ENCODE assay signal across 24 cellular contexts in the genomic region with DNA sequence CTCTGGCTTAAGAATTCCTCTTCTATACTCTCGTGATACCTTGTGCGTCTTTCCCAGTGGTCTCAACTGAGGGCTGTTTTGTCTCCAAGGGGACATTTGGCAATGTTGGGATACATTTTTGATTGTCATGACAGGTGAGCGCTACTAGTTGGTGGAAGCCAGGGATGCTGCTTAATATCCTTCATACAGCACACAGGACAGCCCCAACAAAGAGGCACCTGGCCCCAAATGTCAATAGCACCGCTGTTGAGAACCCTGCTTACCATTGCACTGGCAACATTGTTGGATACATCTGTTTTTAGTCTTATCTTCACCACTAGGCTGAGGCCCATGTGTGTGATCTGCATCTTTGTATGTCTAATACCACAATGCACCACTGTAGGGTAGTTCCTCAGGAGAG.
DNase-seq lines count a peak whose midpoint lies in the region; ATAC-seq, FAIRE-seq and TF ChIP-seq lines count a peak whose summit lies in the region.
"Had no signal": no experiment of that assay in that cellular context is flagged by ENCODE, and none has a peak within 500 bp of the region (broad histone marks: within the 10 kb centered on the region; RNA-seq: fewer than 3 reads in every experiment).

No MANE protein-coding gene starts in this region.

- H3K4me2 ChIP-seq in HepG2 (ENCODE audit: low read depth, low read length), result no peak overlapping the region
- H3K4me2 ChIP-seq: BLaER1 treated with 17β-estradiol and CSF1 and Interleukin-3, amounts not matched to agents 10 nM and 100 nM; KMS-11; SK-N-SH had no signal

- no TSS peak for BruUV-seq in HepG2 (replicated peaks; lab: Mats Ljungman, UMichigan)

- in situ Hi-C loops in HepG2 (cut with HindIII; ENCODE audit: extremely low pct_ligation_motif_present, low pct_unique_long_range_greater_than_20kb), result no loop called here

- FAIRE-seq in HepG2 (lab: Jason Lieb, UNC), result no peak
- FAIRE-seq: G401.6, H54, HTR-8/SVneo had no signal

- no peak overlapping the region for H3K9ac ChIP-seq in HepG2 (ENCODE audit: insufficient read depth, low read depth, low read length)
- H3K9ac ChIP-seq: BLaER1 treated with 17β-estradiol and CSF1 and Interleukin-3, amounts not matched to agents 10 nM and 100 nM; KMS-11; SK-N-SH had no signal

- TF ChIP-seq EP300 in HepG2 (IDR thresholded peaks at IDR 0.05; ENCODE audit: low read depth in 2 of 2, low read length in 2 of 2) (no peak), HepG2 (CRISPR knock-in tag; IDR thresholded peaks at IDR 0.05; ENCODE audit: borderline replicate concordance) (no peak)

- POLR2A ChIA-PET in HepG2 (lab: Yijun Ruan, JAX), result no interaction called here

- H3K79me2 ChIP-seq in HepG2 (ENCODE audit: insufficient read depth, low read length), result no peaks in the 10 kb centered on the region

- peak overlapping the region; percentile 12 for H3K27ac ChIP-seq in left ventricle myocardium inferior (replicated peaks)
- H3K27ac ChIP-seq in mesodermal cell (ENCODE audit: low read depth, low read length, severe bottlenecking), result peak overlapping the region; percentile 36
- no peak overlapping the region for H3K27ac ChIP-seq in HepG2 (ENCODE audit: extremely low read length, insufficient read depth, low read length)
- H3K27ac ChIP-seq: BLaER1 treated with 17β-estradiol and CSF1 and Interleukin-3, amounts not matched to agents 10 nM and 100 nM; KMS-11; RWPE1 had no signal

- H3K36me3 ChIP-seq in left ventricle myocardium inferior (no peaks in the 10 kb centered on the region), mesodermal cell (ENCODE audit: control insufficient read depth, insufficient read depth, low read length) (peaks cover 7% of the 10 kb centered on the region), HepG2 (replicated peaks in 1 of 2; ENCODE audit: control insufficient read depth in 1 of 2, insufficient read depth in 2 of 2, low read length in 2 of 2) (no peaks in the 10 kb centered on the region)
- H3K36me3 ChIP-seq: BLaER1 treated with 17β-estradiol and CSF1 and Interleukin-3, amounts not matched to agents 10 nM and 100 nM had no signal

- no peak for ATAC-seq in Right ventricle myocardium inferior
- no peak for ATAC-seq in HepG2
- ATAC-seq in HG02798 (IDR thresholded peaks at IDR 0.05; ENCODE audit: poor library complexity, unreplicated experiment), result no peak
- ATAC-seq in GM21786 (IDR thresholded peaks at IDR 0.05; ENCODE audit: unreplicated experiment), result no peak

- no peak for TF ChIP-seq POLR2A in HepG2 (IDR thresholded peaks at IDR 0.05; ENCODE audit: insufficient read depth in 1 of 2, low read depth in 2 of 2, low read length in 2 of 2)

- peaks cover 76% of the 10 kb centered on the region for H3K4me1 ChIP-seq in left ventricle myocardium inferior
- H3K4me1 ChIP-seq in mesodermal cell (ENCODE audit: control insufficient read depth, insufficient read depth, low read length, poor library complexity, severe bottlenecking), result peaks cover 17% of the 10 kb centered on the region
- H3K4me1 ChIP-seq in HepG2 (ENCODE audit: insufficient read depth, low read length), result peaks cover 15% of the 10 kb centered on the region
- H3K4me1 ChIP-seq: BLaER1 treated with 17β-estradiol and CSF1 and Interleukin-3, amounts not matched to agents 10 nM and 100 nM had no signal

- H3K27me3 ChIP-seq in left ventricle myocardium inferior (ENCODE audit: low read depth) (no peaks in the 10 kb centered on the region), HepG2 (ENCODE audit: control insufficient read depth in 1 of 2, insufficient read depth in 2 of 2, low read length in 2 of 2) (no peaks in the 10 kb centered on the region)
- H3K27me3 ChIP-seq: BLaER1 treated with 17β-estradiol and CSF1 and Interleukin-3, amounts not matched to agents 10 nM and 100 nM had no signal

- DNase-seq in left ventricle myocardium inferior (no peak), Right ventricle myocardium inferior (ENCODE audit: missing footprints) (no peak), OCI-M1 (lab: John Stamatoyannopoulos, UW) (peak; percentile 22), HepG2 (ENCODE audit: low spot score) (no peak), amniotic stem cell (lab: John Stamatoyannopoulos, UW) (no peak)
- DNase-seq: CD4-positive, alpha-beta memory T cell; COR-L47; MM.1S; NCI-H2029; NCI-H446; NCI-H524 treated with DMSO at 0.1 percent for 48 hours; NCI-H774; NK-92 treated with Interleukin-12 subunit alpha and Interleukin-12 subunit beta, amount 100 ng/mL, for 24 hours; SIG-M5 had no signal

- intact Hi-C loops in left ventricle myocardium inferior (cut with micrococcal nuclease), result no loop called here
- intact Hi-C loops in Right ventricle myocardium inferior (cut with DNase I), result no loop called here
- intact Hi-C loops in HepG2 (cut with micrococcal nuclease; ENCODE audit: unreplicated experiment), result no loop called here

- H3K4me3 ChIP-seq in left ventricle myocardium inferior (no peak overlapping the region), mesodermal cell (ENCODE audit: extremely low read depth, insufficient read depth, low read length, poor library complexity, severe bottlenecking) (no peak overlapping the region), HepG2 (replicated peaks in 1 of 3; ENCODE audit: insufficient read depth in 1 of 3, low read depth in 2 of 3, low read length in 3 of 3) (no peak overlapping the region)
- H3K4me3 ChIP-seq: BLaER1 treated with 17β-estradiol and CSF1 and Interleukin-3, amounts not matched to agents 10 nM and 100 nM had no signal

- TF ChIP-seq CTCF in left ventricle myocardium inferior (IDR thresholded peaks at IDR 0.05; ENCODE audit: borderline replicate concordance) (no peak), HepG2 (CRISPR knock-in tag; IDR thresholded peaks at IDR 0.05) (no peak)

- H2AFZ ChIP-seq in HepG2 (ENCODE audit: low read length), result no peak overlapping the region

- 80 to 100% methylated on average over 1 to 2 of the region's 4 CpGs for WGBS in mesodermal cell (ENCODE audit: insufficient coverage in 2 of 2), 2 experiments
- WGBS in HepG2 (ENCODE audit: low lambda C conversion rate), result 70% methylated on average over 4 of the region's 4 CpGs

- CTCF ChIA-PET in HepG2 (lab: Yijun Ruan, JAX; ENCODE audit: low intra/inter-chr PET ratio, low total read pairs), result no interaction called here

- H3K9me3 ChIP-seq in left ventricle myocardium inferior (replicated peaks), result no peaks in the 10 kb centered on the region
- no peaks in the 10 kb centered on the region for H3K9me3 ChIP-seq in mesodermal cell (ENCODE audit: control insufficient read depth, low read length)
- H3K9me3 ChIP-seq in HepG2 (ENCODE audit: low read length), result no peaks in the 10 kb centered on the region
- H3K9me3 ChIP-seq: BLaER1 treated with 17β-estradiol and CSF1 and Interleukin-3, amounts not matched to agents 10 nM and 100 nM; SK-N-SH had no signal

- no peaks in the 10 kb centered on the region for H4K20me1 ChIP-seq in HepG2 (ENCODE audit: insufficient read depth, low read length)
- H4K20me1 ChIP-seq: BLaER1 treated with 17β-estradiol and CSF1 and Interleukin-3, amounts not matched to agents 10 nM and 100 nM had no signal

- TF ChIP-seq RAD21 in HepG2 (CRISPR knock-in tag; IDR thresholded peaks at IDR 0.05), result no peak

TF ChIP-seq in HepG2, 621 proteins besides CTCF, POLR2A, EP300 and RAD21:
- TF ChIP-seq, protein P1, sequence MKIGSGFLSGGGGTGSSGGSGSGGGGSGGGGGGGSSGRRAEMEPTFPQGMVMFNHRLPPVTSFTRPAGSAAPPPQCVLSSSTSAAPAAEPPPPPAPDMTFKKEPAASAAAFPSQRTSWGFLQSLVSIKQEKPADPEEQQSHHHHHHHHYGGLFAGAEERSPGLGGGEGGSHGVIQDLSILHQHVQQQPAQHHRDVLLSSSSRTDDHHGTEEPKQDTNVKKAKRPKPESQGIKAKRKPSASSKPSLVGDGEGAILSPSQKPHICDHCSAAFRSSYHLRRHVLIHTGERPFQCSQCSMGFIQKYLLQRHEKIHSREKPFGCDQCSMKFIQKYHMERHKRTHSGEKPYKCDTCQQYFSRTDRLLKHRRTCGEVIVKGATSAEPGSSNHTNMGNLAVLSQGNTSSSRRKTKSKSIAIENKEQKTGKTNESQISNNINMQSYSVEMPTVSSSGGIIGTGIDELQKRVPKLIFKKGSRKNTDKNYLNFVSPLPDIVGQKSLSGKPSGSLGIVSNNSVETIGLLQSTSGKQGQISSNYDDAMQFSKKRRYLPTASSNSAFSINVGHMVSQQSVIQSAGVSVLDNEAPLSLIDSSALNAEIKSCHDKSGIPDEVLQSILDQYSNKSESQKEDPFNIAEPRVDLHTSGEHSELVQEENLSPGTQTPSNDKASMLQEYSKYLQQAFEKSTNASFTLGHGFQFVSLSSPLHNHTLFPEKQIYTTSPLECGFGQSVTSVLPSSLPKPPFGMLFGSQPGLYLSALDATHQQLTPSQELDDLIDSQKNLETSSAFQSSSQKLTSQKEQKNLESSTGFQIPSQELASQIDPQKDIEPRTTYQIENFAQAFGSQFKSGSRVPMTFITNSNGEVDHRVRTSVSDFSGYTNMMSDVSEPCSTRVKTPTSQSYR (CRISPR knock-in tag; IDR thresholded peaks at IDR 0.05; ENCODE audit: borderline replicate concordance), result no peak
- TF ChIP-seq, protein P2, sequence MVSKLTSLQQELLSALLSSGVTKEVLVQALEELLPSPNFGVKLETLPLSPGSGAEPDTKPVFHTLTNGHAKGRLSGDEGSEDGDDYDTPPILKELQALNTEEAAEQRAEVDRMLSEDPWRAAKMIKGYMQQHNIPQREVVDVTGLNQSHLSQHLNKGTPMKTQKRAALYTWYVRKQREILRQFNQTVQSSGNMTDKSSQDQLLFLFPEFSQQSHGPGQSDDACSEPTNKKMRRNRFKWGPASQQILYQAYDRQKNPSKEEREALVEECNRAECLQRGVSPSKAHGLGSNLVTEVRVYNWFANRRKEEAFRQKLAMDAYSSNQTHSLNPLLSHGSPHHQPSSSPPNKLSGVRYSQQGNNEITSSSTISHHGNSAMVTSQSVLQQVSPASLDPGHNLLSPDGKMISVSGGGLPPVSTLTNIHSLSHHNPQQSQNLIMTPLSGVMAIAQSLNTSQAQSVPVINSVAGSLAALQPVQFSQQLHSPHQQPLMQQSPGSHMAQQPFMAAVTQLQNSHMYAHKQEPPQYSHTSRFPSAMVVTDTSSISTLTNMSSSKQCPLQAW (CRISPR knock-in tag; IDR thresholded peaks at IDR 0.05), result no peak
TF ChIP-seq in HepG2: peak in this region for 0.
